ENCODE assay signal across 21 cellular contexts in the genomic region with DNA sequence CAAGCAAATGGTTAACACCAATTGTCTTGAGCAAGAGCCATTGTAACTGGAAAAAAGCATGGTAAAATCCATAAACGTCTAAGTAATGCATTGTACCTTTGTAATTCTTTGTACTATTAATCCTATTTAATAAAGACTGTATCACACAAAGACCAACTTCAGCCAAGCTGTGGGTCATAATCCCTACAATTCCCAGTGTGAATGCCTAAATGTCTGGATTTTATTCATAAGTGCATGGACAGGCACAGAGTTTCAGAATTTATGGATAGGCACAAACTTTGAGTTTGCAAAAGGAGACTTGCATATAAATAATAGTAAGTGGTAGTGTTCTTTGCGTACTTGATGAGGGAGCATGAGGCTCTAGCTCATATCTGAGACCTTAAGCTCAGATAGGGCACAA.
"Had no signal": no experiment of that assay in that cellular context is flagged by ENCODE, and none has a peak within 500 bp of the region (broad histone marks: within the 10 kb centered on the region; RNA-seq: fewer than 3 reads in every experiment).

No MANE protein-coding gene starts in this region.

- H3K4me3 ChIP-seq: colonic mucosa, esophagus squamous epithelium, gastrocnemius medialis, heart right ventricle, left lung, lower lobe of right lung, mucosa of descending colon had no signal

- H3K27me3 ChIP-seq: colonic mucosa, esophagus squamous epithelium, gastrocnemius medialis, heart right ventricle, left lung had no signal

- H3K36me3 ChIP-seq: colonic mucosa, esophagus squamous epithelium, gastrocnemius medialis, heart right ventricle, left lung, lower lobe of right lung had no signal

- H3K9me3 ChIP-seq: colonic mucosa, esophagus squamous epithelium, gastrocnemius medialis, heart right ventricle, left lung, lower lobe of right lung, mucosa of descending colon had no signal

- DNase-seq: colonic mucosa; cortex of kidney; effector CD8-positive, alpha-beta T cell; effector memory CD8-positive, alpha-beta T cell; endodermal cell; erythroblast; esophagus squamous epithelium; foreskin fibroblast; foreskin melanocyte; gastrocnemius medialis; glutamatergic neuron; head of caudate nucleus; heart right ventricle; hippocampal formation; left cardiac atrium; left lung; left ventricle myocardium superior; lower lobe of right lung; mesenchymal stem cell; mucosa of descending colon; naive B cell had no signal
